14 cellular contexts compared by ENCODE assay signal in the genomic region with DNA sequence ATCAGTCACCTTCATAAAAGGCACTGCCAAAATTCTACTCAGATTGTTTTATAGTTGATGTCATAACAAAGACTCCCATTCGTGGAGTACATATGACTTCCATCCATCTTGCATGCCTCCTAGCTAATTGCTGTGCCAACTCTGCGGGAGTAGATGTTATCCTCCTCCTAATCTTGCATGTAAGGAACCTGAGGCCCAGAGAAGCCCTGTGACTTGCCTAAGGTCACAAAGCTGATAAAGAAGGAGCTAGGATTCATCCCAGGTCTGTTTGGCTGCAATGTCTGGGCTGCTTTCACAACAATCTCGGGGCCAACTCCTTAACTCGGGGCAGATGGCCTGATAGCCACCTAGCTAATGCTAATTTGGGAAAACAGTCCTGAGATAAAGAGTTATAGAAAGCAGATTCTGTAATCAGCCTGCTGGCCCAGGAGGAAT.
"Had no signal": no experiment of that assay in that cellular context is flagged by ENCODE, and none has a peak within 500 bp of the region (broad histone marks: within the 10 kb centered on the region; RNA-seq: fewer than 3 reads in every experiment).

No MANE protein-coding gene starts in this region.

- H3K4me2 ChIP-seq: neural progenitor cell had no signal

- H3K36me3 ChIP-seq: colonic mucosa, neural progenitor cell, right lobe of liver, WERI-Rb-1 had no signal

- H3K4me1 Mint-ChIP-seq: neural progenitor cell had no signal

- H3K4me3 ChIP-seq: colonic mucosa, neural progenitor cell, right lobe of liver had no signal

- DNase-seq: activated CD4-positive, alpha-beta memory T cell treated with anti-CD3 and anti-CD28 coated beads, Interleukin-2, amount 10 ng/mL, durations not matched to agents 7 days and 5 days; activated CD4-positive, alpha-beta T cell treated with anti-CD3 and anti-CD28 coated beads for 36 hours; activated gamma-delta T cell; activated T-cell treated with anti-CD3 and anti-CD28 coated beads, Interleukin-2, amount 50 U/mL, for 48 hours; colonic mucosa; hypothalamus; right lobe of liver; stimulated activated CD4-positive, alpha-beta T cell treated with anti-CD3 and anti-CD28 coated beads, Interleukin-12 subunit alpha, Interleukin-12 subunit beta, amount 100 ng/mL, for 4 hours; stimulated activated naive CD4-positive, alpha-beta T cell; T1000; WERI-Rb-1 had no signal

- H3K4me3 Mint-ChIP-seq: activated CD4-positive, alpha-beta memory T cell treated with anti-CD3 and anti-CD28 coated beads, Interleukin-2, amount 10 ng/mL, durations not matched to agents 7 days and 5 days; activated CD4-positive, alpha-beta T cell treated with anti-CD3 and anti-CD28 coated beads for 36 hours; activated naive CD8-positive, alpha-beta T cell; mesothelial cell of epicardium; neural progenitor cell had no signal

- H3K9me3 ChIP-seq: colonic mucosa, right lobe of liver had no signal

- H3K4me1 ChIP-seq: colonic mucosa, neural progenitor cell had no signal

- H3K27ac ChIP-seq: colonic mucosa, neural progenitor cell, right lobe of liver, WERI-Rb-1 had no signal

- H2AFZ ChIP-seq: neural progenitor cell had no signal

- H3K9ac ChIP-seq: neural progenitor cell had no signal

- H3K36me3 Mint-ChIP-seq: activated naive CD8-positive, alpha-beta T cell; mesothelial cell of epicardium; neural progenitor cell had no signal

- H3K27me3 Mint-ChIP-seq: activated CD4-positive, alpha-beta memory T cell treated with anti-CD3 and anti-CD28 coated beads, Interleukin-2, amount 10 ng/mL, durations not matched to agents 7 days and 5 days; activated CD4-positive, alpha-beta T cell treated with anti-CD3 and anti-CD28 coated beads for 36 hours; activated naive CD8-positive, alpha-beta T cell had no signal

- H3K9me3 Mint-ChIP-seq: activated CD4-positive, alpha-beta memory T cell treated with anti-CD3 and anti-CD28 coated beads, Interleukin-2, amount 10 ng/mL, durations not matched to agents 7 days and 5 days; mesothelial cell of epicardium; neural progenitor cell had no signal

- H3K27me3 ChIP-seq: colonic mucosa, neural progenitor cell, right lobe of liver had no signal

- H3K27ac Mint-ChIP-seq: activated CD4-positive, alpha-beta memory T cell treated with anti-CD3 and anti-CD28 coated beads, Interleukin-2, amount 10 ng/mL, durations not matched to agents 7 days and 5 days; activated CD4-positive, alpha-beta T cell treated with anti-CD3 and anti-CD28 coated beads for 36 hours; activated naive CD8-positive, alpha-beta T cell; mesothelial cell of epicardium; neural progenitor cell had no signal

- ATAC-seq: activated CD4-positive, alpha-beta T cell treated with anti-CD3 and anti-CD28 coated beads for 36 hours; right lobe of liver had no signal
